19 cellular contexts compared by ENCODE assay signal in the genomic region with DNA sequence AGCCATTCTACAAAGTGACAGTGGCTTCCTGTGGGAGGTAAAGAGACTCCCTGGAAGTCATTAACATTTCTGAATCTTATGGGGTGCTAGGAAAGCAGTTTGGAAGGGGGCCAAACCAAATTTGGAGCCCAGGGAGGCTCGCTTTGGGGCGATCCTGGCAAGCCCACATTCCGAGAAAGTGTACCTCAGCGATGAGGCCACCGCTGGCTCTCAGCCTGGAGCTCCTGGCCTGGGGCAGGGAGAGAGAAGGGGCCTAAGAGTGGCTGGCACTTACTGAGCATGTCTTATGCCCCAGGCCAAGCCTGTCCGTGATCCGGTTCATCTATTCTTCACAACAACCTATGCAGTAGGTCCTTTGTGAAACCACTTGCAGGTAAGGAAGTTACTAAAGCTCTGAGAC.
A peak's percentile ranks its signal among the peaks of the same experiment; 100 is the strongest.
DNase-seq lines count a peak whose midpoint lies in the region; ATAC-seq and TF ChIP-seq lines count a peak whose summit lies in the region.
"Had no signal": no experiment of that assay in that cellular context is flagged by ENCODE, and none has a peak within 500 bp of the region (broad histone marks: within the 10 kb centered on the region; RNA-seq: fewer than 3 reads in every experiment).

No MANE protein-coding gene starts in this region.

- BruUV-seq in mammary epithelial cell (replicated peaks; lab: Mats Ljungman, UMichigan) (no TSS peak), Calu3 (replicated peaks; lab: Mats Ljungman, UMichigan) (no TSS peak)

- H3K36me3 ChIP-seq in mammary epithelial cell (ENCODE audit: insufficient read depth, low read length) (no peaks in the 10 kb centered on the region), left lung (no peaks in the 10 kb centered on the region)
- H3K36me3 ChIP-seq: MG63 had no signal

- no peak overlapping the region for H3K4me3 Mint-ChIP-seq in Calu3 (ENCODE audit: low read depth, unreplicated experiment)
- H3K4me3 Mint-ChIP-seq: B cell; CD4-positive, CD25-positive, alpha-beta regulatory T cell had no signal

- peak overlapping the region; percentile 45 for H3K4me2 ChIP-seq in mammary epithelial cell (ENCODE audit: insufficient read depth, low read depth, low read length)

- dilution Hi-C loops in mammary epithelial cell (cut with HindIII; ENCODE audit: low sequenced_read_pairs): no loop called here

- peak overlapping the region; percentile 37 for H2AFZ ChIP-seq in mammary epithelial cell (ENCODE audit: low read depth, low read length)

- CTCF ChIA-PET in mammary epithelial cell (lab: Charles Lee; ENCODE audit: low non-redundant PET): no interaction called here
- CTCF ChIA-PET in Calu3 (lab: Charles Lee): no interaction called here

- ATAC-seq in left lung: peak; percentile 56

- H3K27me3 Mint-ChIP-seq in Calu3 (ENCODE audit: unreplicated experiment): peaks cover 44% of the 10 kb centered on the region

- H3K27ac Mint-ChIP-seq in Calu3 (ENCODE audit: unreplicated experiment): no peak overlapping the region
- H3K27ac Mint-ChIP-seq: B cell; CD4-positive, CD25-positive, alpha-beta regulatory T cell had no signal

- no peaks in the 10 kb centered on the region for H3K79me2 ChIP-seq in mammary epithelial cell (ENCODE audit: insufficient read depth, low read length)

- H3K27ac ChIP-seq in mammary epithelial cell (ENCODE audit: insufficient read depth, low read depth, low read length): no peak overlapping the region
- no peak overlapping the region for H3K27ac ChIP-seq in left lung

- WGBS in mammary epithelial cell (ENCODE audit: low coverage, missing lambda C conversion rate): 2% methylated on average over 7 of the region's 7 CpGs

- H3K4me1 ChIP-seq in mammary epithelial cell (ENCODE audit: insufficient read depth, low read length) (peaks cover 13% of the 10 kb centered on the region), left lung (peaks cover 0 to 4% of the 10 kb centered on the region in 2 donors)

- H3K9ac ChIP-seq in mammary epithelial cell (ENCODE audit: insufficient read depth, low read length): peak overlapping the region; percentile 0

- DNase-seq in M059J (ENCODE audit: low read depth) (peak; percentile 88), mammary epithelial cell (peak; percentile 51), left lung (peak in 1 of 2 donors; percentile 42), activated gamma-delta T cell treated with Interleukin-2 at 50 U/mL for 16 hours (no peak), DMS79 treated with DMSO at 0.1 percent for 48 hours (lab: John Stamatoyannopoulos, UW) (no peak), ureter (ENCODE audit: low spot score) (no peak), Calu3 (no peak)
- DNase-seq: Caco-2; CD4-positive, CD25-positive, alpha-beta regulatory T cell; HCEC 1CT; KG1; MG63; NCI-H1092; NCI-H146; NCI-H2081 treated with DMSO at 0.1 percent for 48 hours; NCI-H226; NCI-H526 treated with DMSO at 0.1 percent for 48 hours; SIG-M5 had no signal

- H3K9me3 ChIP-seq in mammary epithelial cell (replicated peaks; ENCODE audit: insufficient read depth, low read length): no peaks in the 10 kb centered on the region
- H3K9me3 ChIP-seq in left lung: no peaks in the 10 kb centered on the region
- H3K9me3 ChIP-seq: Caco-2, MG63 had no signal

- H3K27me3 ChIP-seq in mammary epithelial cell (ENCODE audit: insufficient read depth, low read length) (no peaks in the 10 kb centered on the region), left lung (no peaks in the 10 kb centered on the region)
- H3K27me3 ChIP-seq: MG63 had no signal

- H3K4me1 Mint-ChIP-seq in Calu3 (ENCODE audit: low read depth, unreplicated experiment): no peaks in the 10 kb centered on the region
- H3K4me1 Mint-ChIP-seq: CD4-positive, CD25-positive, alpha-beta regulatory T cell had no signal

- in situ Hi-C loops in mammary epithelial cell (cut with MboI; ENCODE audit: low sequenced_read_pairs in 2 of 2): no loop called here

- H3K36me3 Mint-ChIP-seq in Calu3 (ENCODE audit: insufficient read depth, unreplicated experiment): no peaks in the 10 kb centered on the region
- H3K36me3 Mint-ChIP-seq: CD4-positive, CD25-positive, alpha-beta regulatory T cell had no signal

- no peaks in the 10 kb centered on the region for H4K20me1 ChIP-seq in mammary epithelial cell (ENCODE audit: insufficient read depth, low read length)

- H3K4me3 ChIP-seq in mammary epithelial cell (replicated peaks in 1 of 3; ENCODE audit: insufficient read depth in 1 of 3, low read depth in 2 of 3, low read length in 3 of 3) (no peak overlapping the region), left lung (no peak overlapping the region)
- H3K4me3 ChIP-seq: MG63 had no signal

- intact Hi-C loops in mammary epithelial cell (cut with micrococcal nuclease): no loop called here
- intact Hi-C loops in left lung (cut with DNase I): no loop called here
- intact Hi-C loops in Calu3 (cut with micrococcal nuclease; ENCODE audit: unreplicated experiment): no loop called here

- no peaks in the 10 kb centered on the region for H3K9me3 Mint-ChIP-seq in Calu3 (ENCODE audit: low read depth, unreplicated experiment)

- TF ChIP-seq CTCF in mammary epithelial cell (conservative IDR thresholded peaks at IDR 0.05 in 1 of 2, IDR thresholded peaks at IDR 0.05 in 1 of 2; ENCODE audit: extremely low read depth in 1 of 2, insufficient read depth in 1 of 2, low read depth in 1 of 2, low read length in 2 of 2) (no peak), left lung (IDR thresholded peaks at IDR 0.05) (no peak), Calu3 (IDR thresholded peaks at IDR 0.05; ENCODE audit: unreplicated experiment) (no peak)

Comparison
In these comparisons a context has a peak if more than half of its experiments do, and no peak if none do; other contexts are left out.
1. DNase-seq: peak in M059J (single experiment) and mammary epithelial cell (single experiment); none in activated gamma-delta T cell treated with Interleukin-2 at 50 U/mL for 16 hours (single experiment), DMS79 treated with DMSO at 0.1 percent for 48 hours (single experiment), ureter (single experiment) and Calu3 (single experiment).